9 cellular contexts compared by ENCODE assay signal in genomic region chr5:155838394-155838793, GRCh38.
"Had no signal": no experiment of that assay in that cellular context is flagged by ENCODE, and none has a peak within 500 bp of the region (broad histone marks: within the 10 kb centered on the region; RNA-seq: fewer than 3 reads in every experiment).

No MANE protein-coding gene starts in this region.

- DNase-seq: H9, HCEC 1CT, IMR-90, KG1 had no signal

- FAIRE-seq: H1, H54, HTR-8/SVneo, K562 had no signal

- H3K4me3 ChIP-seq: GM23338, K562 had no signal

- ATAC-seq: GM23338, K562 had no signal

- H3K27ac Mint-ChIP-seq: H9 had no signal

- H3K4me3 Mint-ChIP-seq: GM23338, H9 had no signal

- H3K9me3 Mint-ChIP-seq: H9 had no signal

- H3K4me2 ChIP-seq: GM23338 had no signal
